7 cellular contexts compared by ENCODE assay signal in genomic region chr10:112949128-112949823, GRCh38. TPM values are rescaled to one million over a fixed set of nuclear protein-coding genes. Genes with fewer than 3 reads are reported as not detected.
DNase-seq lines count a peak whose midpoint lies in the region; ATAC-seq and TF ChIP-seq lines count a peak whose summit lies in the region.

No MANE protein-coding gene starts in this region.

- H3K27me3 Mint-ChIP-seq in immature natural killer cell (ENCODE audit: low read depth in 3 of 3), result peaks cover 13 to 21% (median 21%) of the 10 kb centered on the region in 3 donors
- peaks cover 55 to 68% of the 10 kb centered on the region in 2 donors for H3K27me3 Mint-ChIP-seq in stimulated activated naive B cell treated with anti-CD40 and anti-IgM and Interleukin-4, amounts not matched to agents 10 μg/mL and 1 μg/mL and 100 μg/mL, for 72 hours

- H3K4me3 ChIP-seq in HFF-Myc (replicated peaks; ENCODE audit: low read depth, low read length), result peak overlapping the region; percentile 80
- peak overlapping the region; percentile 50 for H3K4me3 ChIP-seq in WI38 (ENCODE audit: low read depth, low read length)

- no peak for DNase-seq in HFF-Myc (ENCODE audit: extremely low read depth, low read depth)
- DNase-seq in immature natural killer cell, result no peak
- DNase-seq in stimulated activated naive B cell treated with anti-CD40 and anti-IgM and Interleukin-4, amounts not matched to agents 10 μg/mL and 1 μg/mL and 100 μg/mL, for 72 hours, result no peak
- no peak for DNase-seq in NCI-H69 (lab: John Stamatoyannopoulos, UW)
- DNase-seq in 8988T, result no peak

- TF ChIP-seq CTCF in HFF-Myc (IDR thresholded peaks at IDR 0.05; ENCODE audit: low read depth, low read length, missing control alignments) (no peak), WI38 (IDR thresholded peaks at IDR 0.05; ENCODE audit: low read depth, low read length) (no peak)

- peak overlapping the region; percentile 94 to 99 (median 96) for H3K4me3 Mint-ChIP-seq in immature natural killer cell
- peak overlapping the region; percentile 84 to 86 for H3K4me3 Mint-ChIP-seq in stimulated activated naive B cell treated with anti-CD40 and anti-IgM and Interleukin-4, amounts not matched to agents 10 μg/mL and 1 μg/mL and 100 μg/mL, for 72 hours

- H3K27ac Mint-ChIP-seq in immature natural killer cell, result peak overlapping the region; percentile 12 to 94 (median 79)
- H3K27ac Mint-ChIP-seq in stimulated activated naive B cell treated with anti-CD40 and anti-IgM and Interleukin-4, amounts not matched to agents 10 μg/mL and 1 μg/mL and 100 μg/mL, for 72 hours, result no peak overlapping the region

- H3K4me1 Mint-ChIP-seq in immature natural killer cell, result peaks cover 18 to 42% of the 10 kb centered on the region in 2 donors
- peaks cover 18 to 34% of the 10 kb centered on the region in 2 donors for H3K4me1 Mint-ChIP-seq in stimulated activated naive B cell treated with anti-CD40 and anti-IgM and Interleukin-4, amounts not matched to agents 10 μg/mL and 1 μg/mL and 100 μg/mL, for 72 hours

- peaks cover 0 to 1% (median 0%) of the 10 kb centered on the region in 6 donors for H3K9me3 Mint-ChIP-seq in immature natural killer cell
- no peaks in the 10 kb centered on the region for H3K9me3 Mint-ChIP-seq in stimulated activated naive B cell treated with anti-CD40 and anti-IgM and Interleukin-4, amounts not matched to agents 10 μg/mL and 1 μg/mL and 100 μg/mL, for 72 hours

- peaks cover 0 to 4% (median 0%) of the 10 kb centered on the region in 3 donors for H3K36me3 Mint-ChIP-seq in immature natural killer cell
- H3K36me3 Mint-ChIP-seq in stimulated activated naive B cell treated with anti-CD40 and anti-IgM and Interleukin-4, amounts not matched to agents 10 μg/mL and 1 μg/mL and 100 μg/mL, for 72 hours, result peaks cover 0 to 3% of the 10 kb centered on the region in 2 donors

- peak in 1 of 2 donors; percentile 31 for ATAC-seq in stimulated activated naive B cell treated with anti-CD40 and anti-IgM and Interleukin-4, amounts not matched to agents 10 μg/mL and 1 μg/mL and 100 μg/mL, for 72 hours (replicated peaks)
- ATAC-seq in GM18502 (IDR thresholded peaks at IDR 0.05; ENCODE audit: poor library complexity, unreplicated experiment), result no peak

RNA-seq across cellular contexts. Expression of gene TCF7L2, which starts 0.8 kb away (rescaled TPM):
- polyA plus RNA-seq in immature natural killer cell, result 1 to 10 TPM in 1 of 3 donors, under 1 TPM in 1, not detected in 1; 0.83 to 1.8 TPM
